8 cellular contexts compared by ENCODE assay signal in the genomic region with DNA sequence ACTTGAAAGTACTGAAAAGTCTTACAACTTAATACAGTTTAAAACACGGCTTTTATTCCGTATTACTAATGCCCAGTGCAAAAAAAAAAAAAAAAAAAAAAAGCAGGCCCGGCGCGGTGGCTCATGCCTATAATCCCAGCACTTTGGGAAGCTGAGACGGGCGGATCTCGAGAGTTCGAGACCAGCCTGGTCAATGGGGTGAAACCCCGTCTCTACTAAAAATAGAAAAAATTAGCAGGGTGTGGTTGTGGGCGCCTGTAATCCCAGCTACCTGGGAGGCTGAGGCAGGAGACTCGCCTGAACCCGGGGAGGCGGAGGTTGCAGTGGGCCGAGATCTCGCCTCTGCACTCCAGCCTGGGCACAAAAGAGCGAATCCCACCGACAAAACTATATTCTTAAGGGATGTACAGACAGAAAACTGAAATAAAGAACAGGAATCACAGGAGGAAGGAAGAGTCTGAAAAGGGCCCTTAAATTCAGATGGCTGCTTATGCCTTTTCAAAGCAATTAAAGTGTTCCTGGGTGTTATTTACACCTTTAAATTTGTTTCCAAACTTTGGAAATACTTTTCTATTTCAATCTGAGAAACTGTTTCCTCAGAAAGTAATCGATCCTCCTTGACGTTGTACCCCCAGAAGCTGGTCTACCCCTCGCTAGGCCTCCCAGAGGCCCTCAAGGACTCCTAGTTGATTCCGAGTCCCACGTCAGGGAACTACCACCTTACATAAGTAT. TPM values are rescaled to one million over a fixed set of nuclear protein-coding genes. Genes with fewer than 3 reads are reported as not detected.
A peak's percentile ranks its signal among the peaks of the same experiment; 100 is the strongest.
DNase-seq lines count a peak whose midpoint lies in the region; ATAC-seq and TF ChIP-seq lines count a peak whose summit lies in the region.

No MANE protein-coding gene starts in this region.

- H3K4me1 ChIP-seq in neuron (ENCODE audit: insufficient read depth, low read length) = peaks cover 26% of the 10 kb centered on the region

- intact Hi-C loops in activated CD4-positive, alpha-beta T cell treated with anti-CD3 and anti-CD28 coated beads for 36 hours (cut with DNase I, micrococcal nuclease) = loop anchor here (1.0 to 10.0 kb wide), 15 partner anchors 28 to 1855 kb away; a partner anchor contains a TSS

- peak; percentile 46 for DNase-seq in HK-2 (ENCODE audit: unreplicated experiment)
- DNase-seq in activated CD4-positive, alpha-beta T cell treated with anti-CD3 and anti-CD28 coated beads for 36 hours = peak; percentile 65
- peak; percentile 21 for DNase-seq in endothelial cell (ENCODE audit: low spot score)
- no peak for DNase-seq in GM13977 (ENCODE audit: low spot score)
- no peak for DNase-seq in dermis blood vessel endothelial cell
- DNase-seq in DMS79 (lab: John Stamatoyannopoulos, UW) = no peak

- H2AFZ ChIP-seq in neuron (ENCODE audit: low read depth, low read length) = no peak overlapping the region

- peaks cover 21% of the 10 kb centered on the region for H3K4me1 Mint-ChIP-seq in activated CD4-positive, alpha-beta T cell treated with anti-CD3 and anti-CD28 coated beads for 36 hours
- H3K4me1 Mint-ChIP-seq in endothelial cell (ENCODE audit: unreplicated experiment) = peaks cover 40% of the 10 kb centered on the region

- no peaks in the 10 kb centered on the region for H3K9me3 Mint-ChIP-seq in activated CD4-positive, alpha-beta T cell treated with anti-CD3 and anti-CD28 coated beads for 36 hours (ENCODE audit: low read depth)
- H3K9me3 Mint-ChIP-seq in endothelial cell (ENCODE audit: unreplicated experiment) = peaks cover 4% of the 10 kb centered on the region

- H3K4me3 ChIP-seq in neuron (ENCODE audit: low read length) = peak overlapping the region; percentile 82

- H3K27me3 Mint-ChIP-seq in activated CD4-positive, alpha-beta T cell treated with anti-CD3 and anti-CD28 coated beads for 36 hours = no peaks in the 10 kb centered on the region
- peaks cover 33% of the 10 kb centered on the region for H3K27me3 Mint-ChIP-seq in endothelial cell (ENCODE audit: unreplicated experiment)

- POLR2A ChIA-PET in activated CD4-positive, alpha-beta T cell treated with anti-CD3 and anti-CD28 coated beads for 36 hours (lab: Charles Lee) = interaction anchor here (0.7 to 10.1 kb wide), 4 partner anchors 9 to 1273 kb away, joined by 3 to 138 read pairs (median 26); a partner anchor contains a TSS

- peaks cover 26% of the 10 kb centered on the region for H3K36me3 ChIP-seq in neuron (ENCODE audit: insufficient read depth, low read length)

- no peaks in the 10 kb centered on the region for H3K9me3 ChIP-seq in neuron (ENCODE audit: low read length)

- CTCF ChIA-PET in activated CD4-positive, alpha-beta T cell treated with anti-CD3 and anti-CD28 coated beads for 36 hours (lab: Charles Lee) = interaction anchor here (0.8 to 9.0 kb wide), 2 partner anchors 30 to 184 kb away, joined by 3 to 128 read pairs; no protein-coding TSS in a partner anchor

- in situ Hi-C loops in GM13977 (cut with MboI; ENCODE audit: low pct_unique_long_range_greater_than_20kb, low sequenced_read_pairs, unreplicated experiment) = no loop called here

- no peaks in the 10 kb centered on the region for H3K27me3 ChIP-seq in neuron (ENCODE audit: insufficient read depth, low read length)

- no peak for ATAC-seq in activated CD4-positive, alpha-beta T cell treated with anti-CD3 and anti-CD28 coated beads for 36 hours
- no peak for ATAC-seq in HG03565 (IDR thresholded peaks at IDR 0.05; ENCODE audit: unreplicated experiment)

- peak overlapping the region; percentile 96 for H3K4me3 Mint-ChIP-seq in activated CD4-positive, alpha-beta T cell treated with anti-CD3 and anti-CD28 coated beads for 36 hours
- H3K4me3 Mint-ChIP-seq in endothelial cell (ENCODE audit: unreplicated experiment) = peak overlapping the region; percentile 100

- H3K36me3 Mint-ChIP-seq in activated CD4-positive, alpha-beta T cell treated with anti-CD3 and anti-CD28 coated beads for 36 hours (ENCODE audit: low read depth) = peaks cover 83% of the 10 kb centered on the region
- peaks cover 25% of the 10 kb centered on the region for H3K36me3 Mint-ChIP-seq in endothelial cell (ENCODE audit: low read depth, unreplicated experiment)

- TF ChIP-seq CTCF in endothelial cell (IDR thresholded peaks at IDR 0.05; ENCODE audit: unreplicated experiment) = no peak
- no peak for TF ChIP-seq CTCF in GM13977 (IDR thresholded peaks at IDR 0.05; ENCODE audit: extremely low read depth, insufficient read depth, missing control alignments)

- H3K27ac Mint-ChIP-seq in activated CD4-positive, alpha-beta T cell treated with anti-CD3 and anti-CD28 coated beads for 36 hours = peak overlapping the region; percentile 100
- peak overlapping the region; percentile 100 for H3K27ac Mint-ChIP-seq in endothelial cell (ENCODE audit: unreplicated experiment)

RNA-seq across cellular contexts. Expression of a gene that starts 2.1 kb away (rescaled TPM):
- 10 to 100 TPM; 94.4 to 99.3 TPM for total RNA-seq in activated CD4-positive, alpha-beta T cell treated with anti-CD3 and anti-CD28 coated beads for 36 hours
- total RNA-seq in endothelial cell (ENCODE audit: unreplicated experiment) = 71.0 TPM
- total RNA-seq in dermis blood vessel endothelial cell = 155 and 160 TPM in 2 replicates

Comparison
In these comparisons a context has a peak if more than half of its experiments do, and no peak if none do; other contexts are left out.
1. DNase-seq: peak in HK-2 (single experiment), activated CD4-positive, alpha-beta T cell treated with anti-CD3 and anti-CD28 coated beads for 36 hours (single experiment) and endothelial cell (single experiment); none in GM13977 (single experiment), dermis blood vessel endothelial cell (single experiment) and DMS79 (single experiment).